In genomic region chr15:101348015-101348414, GRCh38 we compare ENCODE assay signal across 13 cellular contexts. TPM values are rescaled to one million over a fixed set of nuclear protein-coding genes. Genes with fewer than 3 reads are reported as not detected.
DNase-seq lines count a peak whose midpoint lies in the region; ATAC-seq and TF ChIP-seq lines count a peak whose summit lies in the region.
"Had no signal": no experiment of that assay in that cellular context is flagged by ENCODE, and none has a peak within 500 bp of the region (broad histone marks: within the 10 kb centered on the region; RNA-seq: fewer than 3 reads in every experiment).

No MANE protein-coding gene starts in this region.

- H3K4me1 Mint-ChIP-seq in Calu3 (ENCODE audit: low read depth, unreplicated experiment) (peaks cover 28% of the 10 kb centered on the region), immature natural killer cell (no peaks in the 10 kb centered on the region)
- H3K4me1 Mint-ChIP-seq: CD4-positive, alpha-beta memory T cell had no signal

- no peaks in the 10 kb centered on the region for H3K9me3 ChIP-seq in psoas muscle

- BruUV-seq in Calu3 (replicated peaks; lab: Mats Ljungman, UMichigan): no TSS peak

- H3K9me3 Mint-ChIP-seq in Calu3 (ENCODE audit: low read depth, unreplicated experiment) (no peaks in the 10 kb centered on the region), immature natural killer cell (no peaks in the 10 kb centered on the region)

- no peak for TF ChIP-seq CTCF in Calu3 (IDR thresholded peaks at IDR 0.05; ENCODE audit: unreplicated experiment)
- no peak for TF ChIP-seq CTCF in RWPE1 (conservative IDR thresholded peaks at IDR 0.05; ENCODE audit: low read depth)
- TF ChIP-seq CTCF in psoas muscle (IDR thresholded peaks at IDR 0.05): no peak

- DNase-seq in Calu3: no peak
- DNase-seq in RWPE1 (ENCODE audit: low spot score): no peak
- peak; percentile 37 for DNase-seq in islet precursor cell
- DNase-seq in psoas muscle: no peak
- no peak for DNase-seq in DMS79 (lab: John Stamatoyannopoulos, UW)
- no peak for DNase-seq in immature natural killer cell
- DNase-seq: CD4-positive, alpha-beta memory T cell; MV-4-11; NCI-H1417 treated with DMSO at 0.1 percent for 48 hours; NCI-H2081; NCI-H510A treated with DMSO at 0.1 percent for 48 hours had no signal

- H3K27me3 Mint-ChIP-seq in Calu3 (ENCODE audit: unreplicated experiment): no peaks in the 10 kb centered on the region
- peaks cover 1 to 12% (median 10%) of the 10 kb centered on the region in 3 donors for H3K27me3 Mint-ChIP-seq in immature natural killer cell (ENCODE audit: low read depth in 3 of 3)

- no peaks in the 10 kb centered on the region for H3K27me3 ChIP-seq in psoas muscle (ENCODE audit: insufficient read depth in 3 of 3, low read length in 2 of 3)

- POLR2A ChIA-PET in RWPE1 (lab: Yijun Ruan, JAX; ENCODE audit: low non-redundant PET): no interaction called here

- intact Hi-C loops in Calu3 (cut with micrococcal nuclease; ENCODE audit: unreplicated experiment) (no loop called here), psoas muscle (cut with DNase I) (no loop called here)

- no peak overlapping the region for H3K4me3 Mint-ChIP-seq in Calu3 (ENCODE audit: low read depth, unreplicated experiment)
- no peak overlapping the region for H3K4me3 Mint-ChIP-seq in immature natural killer cell
- H3K4me3 Mint-ChIP-seq: CD4-positive, alpha-beta memory T cell had no signal

- H3K27ac ChIP-seq in RWPE1: peak overlapping the region; percentile 91
- H3K27ac ChIP-seq in psoas muscle: peak overlapping the region; percentile 42

- CTCF ChIA-PET in Calu3 (lab: Charles Lee): no interaction called here
- CTCF ChIA-PET in RWPE1 (lab: Yijun Ruan, JAX): no interaction called here

- peak in 2 of 4 donors; percentile 9 to 28 for ATAC-seq in psoas muscle
- ATAC-seq in GM21619 (IDR thresholded peaks at IDR 0.05; ENCODE audit: unreplicated experiment): no peak
- ATAC-seq: HCT116 had no signal

- H3K36me3 ChIP-seq in psoas muscle (ENCODE audit: insufficient read depth in 1 of 2, low read depth in 1 of 2): no peaks in the 10 kb centered on the region

- no peaks in the 10 kb centered on the region for H3K4me1 ChIP-seq in psoas muscle

- H3K27ac Mint-ChIP-seq in Calu3 (ENCODE audit: unreplicated experiment) (peak overlapping the region; percentile 66), immature natural killer cell (no peak overlapping the region)
- H3K27ac Mint-ChIP-seq: CD4-positive, alpha-beta memory T cell had no signal

- no peaks in the 10 kb centered on the region for H3K36me3 Mint-ChIP-seq in Calu3 (ENCODE audit: insufficient read depth, unreplicated experiment)
- peaks cover 0 to 3% (median 0%) of the 10 kb centered on the region in 3 donors for H3K36me3 Mint-ChIP-seq in immature natural killer cell
- H3K36me3 Mint-ChIP-seq: CD4-positive, alpha-beta memory T cell had no signal

- 75 to 87% (median 75%) methylated on average over 17 of the region's 17 CpGs for WGBS in psoas muscle, 3 donors

- no peak overlapping the region for H3K4me3 ChIP-seq in psoas muscle

RNA-seq across cellular contexts. Expression of gene SNRPA1, which starts 53.0 kb away (rescaled TPM):
- total RNA-seq in Calu3 (2022) (123 and 140 TPM in 2 replicates), psoas muscle (10 to 100 TPM; 14.8 to 42.3 (median 28.0) TPM)
- polyA plus RNA-seq in psoas muscle (100 to 1,000 TPM in 1 of 3 donors, 10 to 100 TPM in 2; 34.9 to 126 (median 73.6) TPM), immature natural killer cell (10 to 100 TPM; 38.6 to 65.0 (median 53.4) TPM)
